In genomic region chrX:29090811-29091210, GRCh38 we compare ENCODE assay signal across 12 cellular contexts.
A peak's percentile ranks its signal among the peaks of the same experiment; 100 is the strongest.
DNase-seq lines count a peak whose midpoint lies in the region; ATAC-seq, FAIRE-seq and TF ChIP-seq lines count a peak whose summit lies in the region.
"Had no signal": no experiment of that assay in that cellular context is flagged by ENCODE, and none has a peak within 500 bp of the region (broad histone marks: within the 10 kb centered on the region; RNA-seq: fewer than 3 reads in every experiment).

No MANE protein-coding gene starts in this region.

- peaks cover 2% of the 10 kb centered on the region for H3K4me1 Mint-ChIP-seq in progenitor cell of endocrine pancreas (ENCODE audit: low read depth)

- H3K4me3 Mint-ChIP-seq in progenitor cell of endocrine pancreas (ENCODE audit: low read depth) = no peak overlapping the region

- H3K27me3 ChIP-seq in transverse colon = no peaks in the 10 kb centered on the region

- H3K9me3 ChIP-seq in transverse colon = no peaks in the 10 kb centered on the region
- H3K9me3 ChIP-seq: HAP-1 had no signal

- WGBS in transverse colon (ENCODE audit: low coverage in 1 of 2), 2 donors = 35% methylated on average over 2 of the region's 2 CpGs; no CpG with 5 or more reads in 1 of the 2 donors

- H3K36me3 Mint-ChIP-seq in progenitor cell of endocrine pancreas (ENCODE audit: insufficient read depth) = no peaks in the 10 kb centered on the region

- H3K4me3 ChIP-seq in fibroblast of the aortic adventitia (ENCODE audit: low read depth, low read length) (no peak overlapping the region), transverse colon (no peak overlapping the region)
- H3K4me3 ChIP-seq: HAP-1 had no signal

- in situ Hi-C loops in transverse colon (cut with MboI; ENCODE audit: low pct_ligation_motif_present in 1 of 4, low pct_unique_long_range_greater_than_20kb in 1 of 4, low sequenced_read_pairs in 3 of 4) = no loop called here

- TF ChIP-seq EP300 in transverse colon (IDR thresholded peaks at IDR 0.05; ENCODE audit: low read depth) = no peak

- no peak overlapping the region for H3K27ac Mint-ChIP-seq in progenitor cell of endocrine pancreas

- no peak for TF ChIP-seq POLR2A in transverse colon (IDR thresholded peaks at IDR 0.05)

- FAIRE-seq in RCC 7860 (lab: Jason Lieb, UNC) = peak; percentile 52

- H3K27me3 Mint-ChIP-seq in progenitor cell of endocrine pancreas = no peaks in the 10 kb centered on the region

- ATAC-seq in sciatic nerve = no peak

- intact Hi-C loops in sciatic nerve (cut with DNase I) (no loop called here), transverse colon (cut with DNase I; ENCODE audit: low total_unique reads) (no loop called here)

- TF ChIP-seq CTCF in fibroblast of the aortic adventitia (IDR thresholded peaks at IDR 0.05; ENCODE audit: insufficient read depth, low read length) (peak; percentile 23), progenitor cell of endocrine pancreas (IDR thresholded peaks at IDR 0.05; ENCODE audit: unreplicated experiment) (peak; percentile 65), transverse colon (IDR thresholded peaks at IDR 0.05) (peak in 2 of 5 experiments; percentile 4 to 18)

- H3K9me3 Mint-ChIP-seq in progenitor cell of endocrine pancreas (ENCODE audit: low read depth) = peaks cover 3% of the 10 kb centered on the region

- no peak overlapping the region for H3K27ac ChIP-seq in transverse colon

- H3K36me3 ChIP-seq in transverse colon = no peaks in the 10 kb centered on the region
- H3K36me3 ChIP-seq: HAP-1 had no signal

- no peaks in the 10 kb centered on the region for H3K4me1 ChIP-seq in transverse colon

- DNase-seq in NCI-H345 (lab: John Stamatoyannopoulos, UW) = peak; percentile 7
- DNase-seq in NCI-H345 treated with DMSO at 0.1 percent for 48 hours (lab: John Stamatoyannopoulos, UW; ENCODE audit: unreplicated experiment) = no peak
- no peak for DNase-seq in RCC 7860 (ENCODE audit: low spot score)
- peak; percentile 45 for DNase-seq in fibroblast of the aortic adventitia (ENCODE audit: low read depth)
- no peak for DNase-seq in progenitor cell of endocrine pancreas (ENCODE audit: low spot score, unreplicated experiment)
- no peak for DNase-seq in sciatic nerve (ENCODE audit: low spot score)
- DNase-seq in activated CD4-positive, alpha-beta T cell treated with anti-CD3 and anti-CD28 coated beads for 1 hour = no peak
- no peak for DNase-seq in transverse colon
- DNase-seq: activated CD4-positive, alpha-beta T cell treated with anti-CD3 and anti-CD28 coated beads, Interleukin-2, amount 50 U/mL, for 48 hours; central memory CD4-positive, alpha-beta T cell; kidney glomerular epithelial cell had no signal

Comparison
In these comparisons a context has a peak if more than half of its experiments do, and no peak if none do; other contexts are left out.
1. DNase-seq: peak in NCI-H345 (single experiment) and fibroblast of the aortic adventitia (single experiment); none in NCI-H345 treated with DMSO at 0.1 percent for 48 hours (single experiment), RCC 7860 (single experiment), progenitor cell of endocrine pancreas (single experiment), sciatic nerve (single experiment), activated CD4-positive, alpha-beta T cell treated with anti-CD3 and anti-CD28 coated beads for 1 hour (single experiment) and transverse colon (single experiment).